Comparison of ENCODE assay signal across 8 cellular contexts in genomic region chr20:20860078-20860806, GRCh38.
DNase-seq lines count a peak whose midpoint lies in the region; ATAC-seq, FAIRE-seq and TF ChIP-seq lines count a peak whose summit lies in the region.

No MANE protein-coding gene starts in this region.

- H3K4me3 ChIP-seq in CD8-positive, alpha-beta T cell (ENCODE audit: low read depth, low read length) = no peak overlapping the region
- no peak overlapping the region for H3K4me3 ChIP-seq in endothelial cell of umbilical vein (replicated peaks in 1 of 3; ENCODE audit: insufficient read depth in 1 of 3, low read depth in 1 of 3, low read length in 3 of 3)

- no peaks in the 10 kb centered on the region for H3K4me1 ChIP-seq in CD8-positive, alpha-beta T cell (ENCODE audit: insufficient read depth, low read length)
- H3K4me1 ChIP-seq in endothelial cell of umbilical vein (ENCODE audit: control insufficient read depth, extremely low read depth, insufficient read depth, low read length) = no peaks in the 10 kb centered on the region

- intact Hi-C loops in CD8-positive, alpha-beta T cell (cut with DNase I, micrococcal nuclease) = loop anchor here (1.0 to 10.0 kb wide), 5 partner anchors 375 to 712 kb away; no protein-coding TSS in a partner anchor
- intact Hi-C loops in endothelial cell of umbilical vein (cut with micrococcal nuclease) = loop anchor here (1.0 to 10.0 kb wide), 7 partner anchors 185 to 757 kb away; partner anchors contain the start of gene KIZ

- CTCF ChIA-PET in CD8-positive, alpha-beta T cell (lab: Charles Lee) = interaction anchor here (0.6 to 4.3 kb wide), 28 partner anchors 9 to 755 kb away, joined by 3 to 37 read pairs (median 5); no protein-coding TSS in a partner anchor
- CTCF ChIA-PET in endothelial cell of umbilical vein (lab: Charles Lee) = interaction anchor here (0.5 to 6.4 kb wide), 34 partner anchors 8 to 760 kb away, joined by 3 to 137 read pairs (median 4); partner anchors contain the start of gene KIZ

- H3K36me3 ChIP-seq in CD8-positive, alpha-beta T cell (ENCODE audit: insufficient read depth, low read length) = no peaks in the 10 kb centered on the region
- H3K36me3 ChIP-seq in endothelial cell of umbilical vein (ENCODE audit: control insufficient read depth in 2 of 2, extremely low read depth in 1 of 2, insufficient read depth in 2 of 2, low read length in 2 of 2) = no peaks in the 10 kb centered on the region

- POLR2A ChIA-PET in CD8-positive, alpha-beta T cell (lab: Charles Lee) = no interaction called here
- POLR2A ChIA-PET in endothelial cell of umbilical vein (lab: Charles Lee) = no interaction called here

- no peaks in the 10 kb centered on the region for H3K36me3 Mint-ChIP-seq in CD8-positive, alpha-beta T cell

- peak; percentile 80 for FAIRE-seq in endothelial cell of umbilical vein (lab: Jason Lieb, UNC)

- H2AFZ ChIP-seq in endothelial cell of umbilical vein (ENCODE audit: low read depth, low read length) = no peak overlapping the region

- H3K9me3 ChIP-seq in CD8-positive, alpha-beta T cell (ENCODE audit: low read length) = no peaks in the 10 kb centered on the region
- no peaks in the 10 kb centered on the region for H3K9me3 ChIP-seq in endothelial cell of umbilical vein (replicated peaks; ENCODE audit: control insufficient read depth, insufficient read depth, low read length)

- no peaks in the 10 kb centered on the region for H3K9me1 ChIP-seq in endothelial cell of umbilical vein (replicated peaks; ENCODE audit: control insufficient read depth, extremely low read depth, insufficient read depth, low read length)

- H3K4me1 Mint-ChIP-seq in CD8-positive, alpha-beta T cell (ENCODE audit: low read depth) = no peaks in the 10 kb centered on the region

- peak; percentile 64 to 90 (median 82) for DNase-seq in CD8-positive, alpha-beta T cell
- DNase-seq in HuH-7 (ENCODE audit: low spot score) = peak; percentile 88
- peak; percentile 52 for DNase-seq in NOMO-1 treated with dmso at 0.1 percent for 144 hours (lab: John Stamatoyannopoulos, UW; ENCODE audit: unreplicated experiment)
- DNase-seq in activated CD8-positive, alpha-beta memory T cell treated with anti-CD3 and anti-CD28 coated beads for 24 hours = peak; percentile 95
- peak; percentile 81 for DNase-seq in endothelial cell of umbilical vein (ENCODE audit: low read depth, low spot score)
- DNase-seq in midbrain (lab: John Stamatoyannopoulos, UW) = peak; percentile 94
- peak; percentile 71 to 74 for DNase-seq in stimulated activated CD8-positive, alpha-beta memory T cell treated with anti-CD3 and anti-CD28 coated beads, Interleukin-4, amount 100 ng/mL, for 1 hour (ENCODE audit: low read depth in 2 of 2, low spot score in 1 of 2)

- H3K27me3 Mint-ChIP-seq in CD8-positive, alpha-beta T cell (ENCODE audit: low read depth) = peaks cover 22% of the 10 kb centered on the region

- TF ChIP-seq POLR2A in endothelial cell of umbilical vein (IDR thresholded peaks at IDR 0.05; ENCODE audit: low read depth, low read length) = no peak

- peak; percentile 58 for ATAC-seq in CD8-positive, alpha-beta T cell
- peak; percentile 88 for ATAC-seq in GM19455 (IDR thresholded peaks at IDR 0.05; ENCODE audit: unreplicated experiment)

- no peak overlapping the region for H3K4me2 ChIP-seq in endothelial cell of umbilical vein (ENCODE audit: insufficient read depth, low read length)

- H3K27me3 ChIP-seq in CD8-positive, alpha-beta T cell (ENCODE audit: insufficient read depth, low read length) = peaks cover 3% of the 10 kb centered on the region
- peaks cover 5 to 7% of the 10 kb centered on the region in 2 experiments for H3K27me3 ChIP-seq in endothelial cell of umbilical vein (ENCODE audit: control insufficient read depth in 2 of 2, insufficient read depth in 2 of 2, low read length in 2 of 2)

- no peak overlapping the region for H3K9ac ChIP-seq in endothelial cell of umbilical vein (replicated peaks; ENCODE audit: extremely low read depth, insufficient read depth, low read length)

- H3K27ac Mint-ChIP-seq in CD8-positive, alpha-beta T cell = no peak overlapping the region

- H3K79me2 ChIP-seq in endothelial cell of umbilical vein (ENCODE audit: control insufficient read depth, insufficient read depth, low read length) = no peaks in the 10 kb centered on the region

- peak; percentile 82 for TF ChIP-seq CTCF in CD8-positive, alpha-beta T cell (IDR thresholded peaks at IDR 0.05)
- TF ChIP-seq CTCF in endothelial cell of umbilical vein (IDR thresholded peaks at IDR 0.05; ENCODE audit: extremely low read depth in 1 of 2, insufficient read depth in 1 of 2, low read depth in 1 of 2, low read length in 2 of 2) = peak; percentile 89 to 98

- no peaks in the 10 kb centered on the region for H4K20me1 ChIP-seq in endothelial cell of umbilical vein (replicated peaks; ENCODE audit: control insufficient read depth, extremely low read depth, insufficient read depth, low read length)

- no peak overlapping the region for H3K4me3 Mint-ChIP-seq in CD8-positive, alpha-beta T cell

- H3K27ac ChIP-seq in CD8-positive, alpha-beta T cell (ENCODE audit: low read depth, low read length) = no peak overlapping the region
- H3K27ac ChIP-seq in endothelial cell of umbilical vein (ENCODE audit: insufficient read depth, low read depth, low read length) = no peak overlapping the region

- dilution Hi-C loops in endothelial cell of umbilical vein (cut with MboI; ENCODE audit: extremely low pct_ligation_motif_present, low sequenced_read_pairs) = no loop called here

- no peaks in the 10 kb centered on the region for H3K9me3 Mint-ChIP-seq in CD8-positive, alpha-beta T cell

- no TSS peak for BruUV-seq in endothelial cell of umbilical vein (replicated peaks; lab: Mats Ljungman, UMichigan)

TF ChIP-seq in endothelial cell of umbilical vein, 7 proteins besides CTCF, POLR2A, EP300 and RAD21:
- TF ChIP-seq JUN (IDR thresholded peaks at IDR 0.05; ENCODE audit: borderline replicate concordance, insufficient read depth, insufficient read length, low read depth) (no peak), MAX (IDR thresholded peaks at IDR 0.05; ENCODE audit: insufficient read depth, insufficient read length) (no peak), POLR2AphosphoS5 (IDR thresholded peaks at IDR 0.05; ENCODE audit: insufficient read depth, low read depth, low read length) (no peak), FOS (IDR thresholded peaks at IDR 0.05; ENCODE audit: borderline replicate concordance, insufficient read depth, low read length) (no peak), GATA2 (IDR thresholded peaks at IDR 0.05; ENCODE audit: insufficient read depth, insufficient read length, low read depth, low read length) (no peak), EZH2 (IDR thresholded peaks at IDR 0.05; ENCODE audit: borderline replicate concordance, low read depth, low read length, severe bottlenecking) (no peak), MYC (IDR thresholded peaks at IDR 0.05; ENCODE audit: low read depth, low read length) (no peak)
